In genomic region chrX:13090261-13091110, GRCh38 we compare ENCODE assay signal across 1 cellular context.
A peak's percentile ranks its signal among the peaks of the same experiment; 100 is the strongest.
TF ChIP-seq lines count a peak whose summit lies in the region.

No MANE protein-coding gene starts in this region.

TF ChIP-seq in GM12878, 131 proteins besides CTCF, POLR2A, EP300 and RAD21 (continued from another document and continues in another):
- TF ChIP-seq ETV6 (conservative IDR thresholded peaks at IDR 0.05 in 1 of 2, IDR thresholded peaks at IDR 0.05 in 1 of 2; ENCODE audit: borderline replicate concordance in 1 of 2, low read depth in 1 of 2): no peak
- no peak for TF ChIP-seq MEF2A (IDR thresholded peaks at IDR 0.05; ENCODE audit: insufficient read depth, low read depth, low read length)
- no peak for TF ChIP-seq MTA3 (IDR thresholded peaks at IDR 0.05; ENCODE audit: borderline replicate concordance, low read length)
- TF ChIP-seq ZSCAN29 (IDR thresholded peaks at IDR 0.05): no peak
- TF ChIP-seq WRNIP1 (IDR thresholded peaks at IDR 0.05; ENCODE audit: borderline replicate concordance, low read depth, low read length): 0 out of 2 replicates have a peak, but pooled peaks have one; percentile 78
- no peak for TF ChIP-seq ZNF24 (IDR thresholded peaks at IDR 0.05)
- no peak for TF ChIP-seq RUNX3 (IDR thresholded peaks at IDR 0.05; ENCODE audit: low read length)
- no peak for TF ChIP-seq SMAD5 (IDR thresholded peaks at IDR 0.05; ENCODE audit: low read depth)
- no peak for TF ChIP-seq RELA (IDR thresholded peaks at IDR 0.05; ENCODE audit: borderline replicate concordance, partially characterized antibody)
- TF ChIP-seq SUZ12 (IDR thresholded peaks at IDR 0.05; ENCODE audit: unreplicated experiment): no peak
- no peak for TF ChIP-seq E2F4 (IDR thresholded peaks at IDR 0.05; ENCODE audit: low read depth, low read length)
- TF ChIP-seq CEBPB (IDR thresholded peaks at IDR 0.05; ENCODE audit: borderline replicate concordance in 1 of 2, low read depth in 2 of 2, low read length in 2 of 2): 0 out of 4 replicates have a peak, but pooled peaks of 1 of the 2 experiments have one; percentile 27
- no peak for TF ChIP-seq STAT1 (conservative IDR thresholded peaks at IDR 0.05)
- no peak for TF ChIP-seq NFIC (IDR thresholded peaks at IDR 0.05; ENCODE audit: low read depth, low read length)
- TF ChIP-seq KDM1A (IDR thresholded peaks at IDR 0.05; ENCODE audit: borderline replicate concordance): no peak
- no peak for TF ChIP-seq SUPT20H (IDR thresholded peaks at IDR 0.05; ENCODE audit: borderline replicate concordance, control insufficient read depth, low read depth, low read length)
- no peak for TF ChIP-seq HDAC6 (IDR thresholded peaks at IDR 0.05; ENCODE audit: unreplicated experiment)
- no peak for TF ChIP-seq ZNF384 (IDR thresholded peaks at IDR 0.05; ENCODE audit: borderline replicate concordance, low read depth, low read length)
- TF ChIP-seq BCL11A (IDR thresholded peaks at IDR 0.05; ENCODE audit: low read depth, low read length): peak; percentile 32; the same call in 1 of the 2 replicates
- TF ChIP-seq SPI1 (IDR thresholded peaks at IDR 0.05; ENCODE audit: borderline replicate concordance, insufficient read depth, low read depth, low read length): peak; percentile 34; the same call in 1 of the 2 replicates
- no peak for TF ChIP-seq BMI1 (IDR thresholded peaks at IDR 0.05; ENCODE audit: borderline replicate concordance)
- TF ChIP-seq ZNF207 (IDR thresholded peaks at IDR 0.05; ENCODE audit: borderline replicate concordance): no peak
- TF ChIP-seq GABPA (IDR thresholded peaks at IDR 0.05; ENCODE audit: low read depth): no peak
- no peak for TF ChIP-seq KAT2A (conservative IDR thresholded peaks at IDR 0.05; ENCODE audit: control insufficient read depth, low read depth, low read length)
- TF ChIP-seq FOXM1 (IDR thresholded peaks at IDR 0.05; ENCODE audit: low read depth, low read length): no peak
- TF ChIP-seq PAX5 (IDR thresholded peaks at IDR 0.05; ENCODE audit: borderline replicate concordance, low read depth, low read length): peak; percentile 44; the same call in 1 of the 2 replicates
- no peak for TF ChIP-seq IRF3 (IDR thresholded peaks at IDR 0.05)
- 0 out of 2 replicates have a peak, but pooled peaks have one; percentile 48 for TF ChIP-seq PRDM15 (CRISPR knock-in tag; IDR thresholded peaks at IDR 0.05)
- TF ChIP-seq RELB (IDR thresholded peaks at IDR 0.05; ENCODE audit: low read depth): no peak
- no peak for TF ChIP-seq PBX3 (IDR thresholded peaks at IDR 0.05; ENCODE audit: insufficient replicate concordance, low read depth, low read length)
- peak; percentile 79 for TF ChIP-seq MLLT1 (IDR thresholded peaks at IDR 0.05)
- TF ChIP-seq SKIL (IDR thresholded peaks at IDR 0.05; ENCODE audit: low read depth, poor library complexity, severe bottlenecking): peak; percentile 35
- no peak for TF ChIP-seq CHD4 (IDR thresholded peaks at IDR 0.05)
- TF ChIP-seq CBX5 (IDR thresholded peaks at IDR 0.05; ENCODE audit: low read depth): no peak
- no peak for TF ChIP-seq NR2F1 (conservative IDR thresholded peaks at IDR 0.05)
- no peak for TF ChIP-seq E4F1 (IDR thresholded peaks at IDR 0.05; ENCODE audit: borderline replicate concordance, partially characterized antibody)
- TF ChIP-seq RB1 (IDR thresholded peaks at IDR 0.05; ENCODE audit: borderline replicate concordance): no peak
- no peak for TF ChIP-seq POLR2AphosphoS2 (IDR thresholded peaks at IDR 0.05; ENCODE audit: low read depth, low read length)
- TF ChIP-seq NRF1 (conservative IDR thresholded peaks at IDR 0.05; ENCODE audit: low read depth, low read length): no peak
- TF ChIP-seq EGR1 (IDR thresholded peaks at IDR 0.05; ENCODE audit: borderline replicate concordance in 1 of 2, low read depth in 2 of 2, low read length in 2 of 2): no peak
- TF ChIP-seq BCLAF1 (IDR thresholded peaks at IDR 0.05): no peak
- TF ChIP-seq ESRRA (IDR thresholded peaks at IDR 0.05; ENCODE audit: low read length): no peak
- TF ChIP-seq ZZZ3 (IDR thresholded peaks at IDR 0.05; ENCODE audit: control insufficient read depth, insufficient read length, low read depth): no peak
- TF ChIP-seq YY1 (IDR thresholded peaks at IDR 0.05; ENCODE audit: low read depth, low read length): no peak
- no peak for TF ChIP-seq ATF3 (IDR thresholded peaks at IDR 0.05; ENCODE audit: borderline replicate concordance, extremely low read depth, low read depth, low read length)
- no peak for TF ChIP-seq JUND (IDR thresholded peaks at IDR 0.05; ENCODE audit: low read depth, low read length)
